Comparison of ENCODE assay signal across 9 cellular contexts in the genomic region with DNA sequence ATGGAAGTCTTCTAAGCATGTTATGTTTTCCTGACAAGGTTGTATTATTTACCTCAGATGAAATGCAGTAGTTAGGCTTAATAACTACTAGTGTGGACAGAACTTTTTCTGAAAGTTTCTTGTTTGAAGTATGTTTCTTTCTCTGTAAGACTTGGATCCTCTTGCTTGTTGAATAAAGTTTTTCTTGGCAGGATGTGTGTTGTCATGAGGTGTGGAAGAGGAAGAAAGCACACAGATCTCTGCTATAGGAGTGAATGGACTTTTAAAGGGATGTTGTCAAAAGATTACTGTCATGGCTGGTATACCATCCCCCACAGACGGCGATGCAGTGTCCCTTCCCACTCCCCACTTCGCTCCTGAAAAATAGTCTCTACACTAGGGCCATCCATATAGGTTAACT. TPM values are rescaled to one million over a fixed set of nuclear protein-coding genes. Genes with fewer than 3 reads are reported as not detected.
DNase-seq lines count a peak whose midpoint lies in the region; ATAC-seq and TF ChIP-seq lines count a peak whose summit lies in the region.
"Had no signal": no experiment of that assay in that cellular context is flagged by ENCODE, and none has a peak within 500 bp of the region (broad histone marks: within the 10 kb centered on the region; RNA-seq: fewer than 3 reads in every experiment).

No MANE protein-coding gene starts in this region.

- DNase-seq in Caco-2: no peak
- DNase-seq in OCI-M1 (lab: John Stamatoyannopoulos, UW): peak; percentile 50
- no peak for DNase-seq in colonic mucosa
- DNase-seq in upper lobe of left lung: no peak
- DNase-seq in AG08396 (ENCODE audit: low spot score): no peak
- DNase-seq in kidney glomerular epithelial cell (lab: John Stamatoyannopoulos, UW): no peak
- DNase-seq: NCI-H2081 treated with DMSO at 0.1 percent for 48 hours had no signal

- H3K4me3 ChIP-seq in Caco-2 (ENCODE audit: low read depth, low read length): no peak overlapping the region
- H3K4me3 ChIP-seq in colonic mucosa: no peak overlapping the region
- H3K4me3 ChIP-seq in neural cell (ENCODE audit: low read length): peak overlapping the region; percentile 75
- peak overlapping the region in 1 of 4 donors; percentile 91 for H3K4me3 ChIP-seq in upper lobe of left lung

- H3K9me2 ChIP-seq in neural cell (ENCODE audit: insufficient read depth, low read length): no peaks in the 10 kb centered on the region

- H3K27me3 Mint-ChIP-seq in Caco-2 (ENCODE audit: insufficient read depth, unreplicated experiment): no peaks in the 10 kb centered on the region

- no peak for TF ChIP-seq RAD21 in neural cell (conservative IDR thresholded peaks at IDR 0.05)

- H3K4me3 Mint-ChIP-seq in Caco-2 (ENCODE audit: unreplicated experiment): peak overlapping the region; percentile 40

- no peaks in the 10 kb centered on the region for H3K9me3 Mint-ChIP-seq in Caco-2 (ENCODE audit: unreplicated experiment)

- H3K27ac Mint-ChIP-seq in Caco-2 (ENCODE audit: unreplicated experiment): no peak overlapping the region

- no TSS peak for BruUV-seq in Caco-2 (replicated peaks; lab: Mats Ljungman, UMichigan)

- no peak overlapping the region for H2AFZ ChIP-seq in neural cell (ENCODE audit: low read depth, low read length)

- TF ChIP-seq POLR2A in upper lobe of left lung (IDR thresholded peaks at IDR 0.05): no peak

- 68 to 69% methylated on average over 3 of the region's 3 CpGs for WGBS in upper lobe of left lung, 2 donors

- H3F3A ChIP-seq in neural cell (ENCODE audit: insufficient read depth, low read length, poor library complexity, severe bottlenecking): no peaks in the 10 kb centered on the region

- no peaks in the 10 kb centered on the region for H3K27me3 ChIP-seq in Caco-2 (replicated peaks; ENCODE audit: control insufficient read depth, insufficient read depth, low read length)
- H3K27me3 ChIP-seq in colonic mucosa: no peaks in the 10 kb centered on the region
- no peaks in the 10 kb centered on the region for H3K27me3 ChIP-seq in neural cell (ENCODE audit: insufficient read depth, low read depth, low read length)
- H3K27me3 ChIP-seq in upper lobe of left lung: no peaks in the 10 kb centered on the region

- POLR2A ChIA-PET in Caco-2 (lab: Charles Lee): no interaction called here

- intact Hi-C loops in Caco-2 (cut with micrococcal nuclease; ENCODE audit: unreplicated experiment): no loop called here
- intact Hi-C loops in colonic mucosa (cut with DNase I): no loop called here

- H3K36me3 ChIP-seq in Caco-2 (ENCODE audit: control insufficient read depth, insufficient read depth, low read length) (no peaks in the 10 kb centered on the region), colonic mucosa (no peaks in the 10 kb centered on the region), neural cell (ENCODE audit: insufficient read depth, low read length) (peaks cover 6% of the 10 kb centered on the region), upper lobe of left lung (no peaks in the 10 kb centered on the region)

- H3K9me3 ChIP-seq in Caco-2: no peaks in the 10 kb centered on the region
- H3K9me3 ChIP-seq in colonic mucosa: no peaks in the 10 kb centered on the region
- H3K9me3 ChIP-seq in neural cell (ENCODE audit: low read length): no peaks in the 10 kb centered on the region
- no peaks in the 10 kb centered on the region for H3K9me3 ChIP-seq in upper lobe of left lung

- H3K79me2 ChIP-seq in neural cell (replicated peaks; ENCODE audit: insufficient read depth, low read length): peaks cover 64% of the 10 kb centered on the region

- CTCF ChIA-PET in Caco-2 (lab: Charles Lee): no interaction called here

- H3K4me2 ChIP-seq in neural cell (ENCODE audit: low read length): peak overlapping the region; percentile 94

- no peak for ATAC-seq in upper lobe of left lung (ENCODE audit: low FRiP score in 2 of 2)
- no peak for ATAC-seq in esophagus mucosa

- H3K4me1 ChIP-seq in Caco-2 (peaks cover 8% of the 10 kb centered on the region; the same call in 1 of the 2 replicates), colonic mucosa (peaks cover 20% of the 10 kb centered on the region), upper lobe of left lung (peaks cover 46 to 57% (median 53%) of the 10 kb centered on the region in 4 donors)

- TF ChIP-seq EP300 in neural cell (conservative IDR thresholded peaks at IDR 0.05; ENCODE audit: poor library complexity, severe bottlenecking) (no peak), upper lobe of left lung (IDR thresholded peaks at IDR 0.05) (no peak)

- no peaks in the 10 kb centered on the region for H4K20me1 ChIP-seq in neural cell (ENCODE audit: insufficient read depth)

- TF ChIP-seq CTCF in Caco-2 (IDR thresholded peaks at IDR 0.05; ENCODE audit: insufficient read depth in 1 of 2, low read depth in 1 of 2, low read length in 1 of 2, severe bottlenecking in 1 of 2, unreplicated experiment in 1 of 2): no peak
- no peak for TF ChIP-seq CTCF in colonic mucosa (IDR thresholded peaks at IDR 0.05)
- no peak for TF ChIP-seq CTCF in neural cell (IDR thresholded peaks at IDR 0.05; ENCODE audit: poor library complexity, severe bottlenecking)
- no peak for TF ChIP-seq CTCF in upper lobe of left lung (IDR thresholded peaks at IDR 0.05)

- peaks cover 20% of the 10 kb centered on the region for H3K4me1 Mint-ChIP-seq in Caco-2 (ENCODE audit: low read depth, unreplicated experiment)

- H3K9ac ChIP-seq in colonic mucosa (ENCODE audit: low read depth in 2 of 2, low read length in 2 of 2): no peak overlapping the region
- peak overlapping the region; percentile 9 for H3K9ac ChIP-seq in neural cell (ENCODE audit: low read length)

- H3K27ac ChIP-seq in colonic mucosa (peak overlapping the region; percentile 97), neural cell (ENCODE audit: low read length) (no peak overlapping the region), upper lobe of left lung (peak overlapping the region in 2 of 4 donors; percentile 99 to 100)

- peaks cover 6% of the 10 kb centered on the region for H3K36me3 Mint-ChIP-seq in Caco-2 (ENCODE audit: insufficient read depth, unreplicated experiment)

TF ChIP-seq in neural cell, 6 proteins besides CTCF, POLR2A, EP300 and RAD21:
- TF ChIP-seq EZH2 (IDR thresholded peaks at IDR 0.05; ENCODE audit: borderline replicate concordance, insufficient read depth, low read length, poor library complexity, severe bottlenecking): no peak
- no peak for TF ChIP-seq TAF1 (IDR thresholded peaks at IDR 0.05; ENCODE audit: low read depth)
- TF ChIP-seq MXI1 (conservative IDR thresholded peaks at IDR 0.05; ENCODE audit: poor library complexity, severe bottlenecking): no peak

RNA-seq across cellular contexts. Expression of gene CAB39, which starts 2.6 kb away (rescaled TPM):
- total RNA-seq in Caco-2 (2022) (33.2 and 40.4 TPM in 2 replicates), colonic mucosa (100 to 1,000 TPM in 1 of 2 donors, 10 to 100 TPM in 1; 87.8 to 121 TPM), upper lobe of left lung (100 to 1,000 TPM in 1 of 6 donors, 10 to 100 TPM in 5; 56.5 to 125 (median 76.7) TPM), esophagus mucosa (50.8 TPM)
- 107 and 118 TPM in 2 replicates for polyA plus RNA-seq in neural cell
- 164 and 172 TPM in 2 replicates for polyA minus RNA-seq in neural cell
